In the genomic region with DNA sequence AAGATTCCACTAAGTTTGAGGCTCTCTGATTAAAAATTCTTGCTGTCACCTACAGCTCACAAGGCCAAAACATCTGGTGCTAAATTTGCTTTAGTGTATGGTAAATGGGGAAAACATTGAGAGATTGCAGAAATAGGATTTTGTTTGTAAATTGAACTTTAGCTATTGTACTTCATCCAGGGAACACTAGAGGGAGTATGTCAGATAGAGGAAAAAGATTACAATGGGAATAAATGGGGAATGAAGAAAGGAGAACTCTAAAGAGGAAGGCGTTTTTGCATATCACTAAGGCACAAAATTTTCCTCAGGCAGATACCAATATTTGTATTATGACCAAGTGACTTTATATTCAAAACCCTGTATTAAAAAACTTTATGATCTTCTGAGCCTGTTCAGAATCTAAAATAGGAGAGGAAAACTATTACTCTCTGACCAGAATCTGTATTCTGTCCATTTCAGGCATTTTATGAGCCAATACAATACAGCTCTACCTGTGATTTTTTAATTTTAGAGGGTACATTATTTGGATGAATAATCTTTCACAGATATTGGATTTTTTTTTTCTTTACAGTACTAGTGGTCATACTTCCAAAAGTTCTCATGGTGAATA, we compare ENCODE assay signal across 8 cellular contexts. TPM values are rescaled to one million over a fixed set of nuclear protein-coding genes. Genes with fewer than 3 reads are reported as not detected.
DNase-seq lines count a peak whose midpoint lies in the region; ATAC-seq, FAIRE-seq and TF ChIP-seq lines count a peak whose summit lies in the region.

No MANE protein-coding gene starts in this region.

- FAIRE-seq in astrocyte (lab: Jason Lieb, UNC) (peak; percentile 79), GM12892 (lab: Jason Lieb, UNC) (no peak)

- H3K9me3 Mint-ChIP-seq in astrocyte (ENCODE audit: unreplicated experiment): peaks cover 2% of the 10 kb centered on the region

- intact Hi-C loops in aorta (cut with DNase I): loop anchor here in 1 of 2 donors (5.0 kb wide), 1 partner anchor 740 kb away; no protein-coding TSS in a partner anchor

- H3K27ac ChIP-seq in astrocyte (ENCODE audit: low read depth, low read length): no peak overlapping the region
- H3K27ac ChIP-seq in aorta (ENCODE audit: low read depth in 1 of 2, low read length in 2 of 2): no peak overlapping the region

- H3K36me3 Mint-ChIP-seq in astrocyte (ENCODE audit: low read depth, unreplicated experiment): no peaks in the 10 kb centered on the region

- no peaks in the 10 kb centered on the region for H4K20me1 ChIP-seq in astrocyte (ENCODE audit: insufficient read depth, low read length)

- no peak overlapping the region for H3K4me2 ChIP-seq in astrocyte (ENCODE audit: low read length)

- H3K27me3 Mint-ChIP-seq in astrocyte (ENCODE audit: low read depth, unreplicated experiment): no peaks in the 10 kb centered on the region

- peak overlapping the region; percentile 19 for H3K27ac Mint-ChIP-seq in astrocyte (ENCODE audit: unreplicated experiment)

- TF ChIP-seq CTCF in GM06990 (IDR thresholded peaks at IDR 0.05; ENCODE audit: insufficient read depth, low read length, poor library complexity, severe bottlenecking): peak; percentile 71
- TF ChIP-seq CTCF in astrocyte (IDR thresholded peaks at IDR 0.05; ENCODE audit: insufficient read depth, low read depth, low read length): peak; percentile 76

- DNase-seq in GM06990 (ENCODE audit: extremely low read depth, insufficient read length) (no peak), NAMALWA (ENCODE audit: low spot score) (peak; percentile 45), astrocyte (ENCODE audit: low read depth) (no peak), kidney glomerular epithelial cell (lab: John Stamatoyannopoulos, UW) (peak; percentile 86), aorta (no peak), GM12892 (ENCODE audit: insufficient read length) (no peak), middle frontal gyrus (ENCODE audit: extremely low spot score, low spot score) (no peak)

- H3K9ac ChIP-seq in astrocyte (ENCODE audit: low read length): no peak overlapping the region

- H3K4me3 Mint-ChIP-seq in astrocyte (ENCODE audit: unreplicated experiment): no peak overlapping the region

- peaks cover 3% of the 10 kb centered on the region for H3K4me1 ChIP-seq in astrocyte (ENCODE audit: insufficient read depth, low read length)
- H3K4me1 ChIP-seq in aorta (ENCODE audit: control insufficient read depth in 1 of 2, insufficient read depth in 2 of 2, low read length in 2 of 2): peaks cover 1 to 5% of the 10 kb centered on the region in 2 donors

- no peak overlapping the region for H2AFZ ChIP-seq in astrocyte (ENCODE audit: low read depth, low read length)

- no peak for TF ChIP-seq POLR2A in GM12892 (IDR thresholded peaks at IDR 0.05; ENCODE audit: low read depth, low read length)

- H3K4me3 ChIP-seq in GM06990 (replicated peaks; ENCODE audit: low read depth, low read length) (no peak overlapping the region), astrocyte (ENCODE audit: insufficient read depth, low read depth, low read length) (no peak overlapping the region), aorta (ENCODE audit: low read length in 2 of 2) (no peak overlapping the region)

- H3K4me1 Mint-ChIP-seq in astrocyte (ENCODE audit: low read depth, unreplicated experiment): peaks cover 29% of the 10 kb centered on the region

- H3K36me3 ChIP-seq in GM06990 (ENCODE audit: control insufficient read depth, insufficient read depth, low read length) (no peaks in the 10 kb centered on the region), astrocyte (ENCODE audit: insufficient read depth, low read length) (no peaks in the 10 kb centered on the region), aorta (ENCODE audit: control insufficient read depth in 1 of 2, insufficient read depth in 2 of 2, low read length in 1 of 2) (no peaks in the 10 kb centered on the region)

- H3K27me3 ChIP-seq in GM06990 (replicated peaks; ENCODE audit: control insufficient read depth, insufficient read depth, low read length) (no peaks in the 10 kb centered on the region; the same call in 1 of the 2 replicates), astrocyte (ENCODE audit: insufficient read depth, low read length) (no peaks in the 10 kb centered on the region), aorta (ENCODE audit: control insufficient read depth in 1 of 2, insufficient read depth in 2 of 2, low read length in 1 of 2) (no peaks in the 10 kb centered on the region)

- no peaks in the 10 kb centered on the region for H3K79me2 ChIP-seq in astrocyte (ENCODE audit: insufficient read depth, low read length)

- H3K9me3 ChIP-seq in astrocyte (ENCODE audit: insufficient read depth, low read depth, low read length) (no peaks in the 10 kb centered on the region), aorta (ENCODE audit: control insufficient read depth, low read length) (no peaks in the 10 kb centered on the region)

- WGBS in aorta, 2 donors: 3 to 6% methylated on average over 1 of the region's 1 CpG

- peak; percentile 80 for ATAC-seq in aorta (ENCODE audit: low FRiP score)
- ATAC-seq in HG03108 (IDR thresholded peaks at IDR 0.05; ENCODE audit: unreplicated experiment): no peak

RNA-seq across cellular contexts. Expression of gene ITGB6, which starts 52.3 kb away (rescaled TPM):
- total RNA-seq in astrocyte (2.8 and 7.6 TPM in 2 replicates), aorta (under 1 TPM in 1 of 2 donors, not detected in 1; 0.18 TPM)
- under 1 TPM in 1 of 2 donors, not detected in 1; 0.88 TPM for polyA plus RNA-seq in aorta
- not detected for polyA plus RNA-seq in GM12892 (2012; ENCODE audit: missing spikeins)

Comparison
In these comparisons a context has a peak if more than half of its experiments do, and no peak if none do; other contexts are left out.
1. DNase-seq: peak in NAMALWA (single experiment) and kidney glomerular epithelial cell (single experiment); none in GM06990 (single experiment), astrocyte (single experiment), aorta (0 of 2), GM12892 (single experiment) and middle frontal gyrus (single experiment).